Comparison of ENCODE assay signal across 10 cellular contexts in genomic region chr3:45026038-45026437, GRCh38. TPM values are rescaled to one million over a fixed set of nuclear protein-coding genes. Genes with fewer than 3 reads are reported as not detected.
A peak's percentile ranks its signal among the peaks of the same experiment; 100 is the strongest.
DNase-seq lines count a peak whose midpoint lies in the region; ATAC-seq and TF ChIP-seq lines count a peak whose summit lies in the region.
"Had no signal": no experiment of that assay in that cellular context is flagged by ENCODE, and none has a peak within 500 bp of the region (broad histone marks: within the 10 kb centered on the region; RNA-seq: fewer than 3 reads in every experiment).

Gene CLEC3B (plus strand): TSS chr3:45026303. CDS start chr3:45026363, 60 bp downstream.

- peak within 1 kb of the TSS; percentile 41 for H3K14ac ChIP-seq in H9 (ENCODE audit: insufficient read depth, low read length)

- no peaks in the 10 kb centered on the region for H3K27me3 ChIP-seq in H9 (ENCODE audit: insufficient read depth, low read length)
- peaks cover 0 to 30% (median 0%) of the 10 kb centered on the region in 7 donors for H3K27me3 ChIP-seq in spleen (replicated peaks in 1 of 7)

- no peak within 1 kb of the TSS for H3K9ac ChIP-seq in H9 (ENCODE audit: extremely low read depth, insufficient read length, low read length)

- no peaks in the 10 kb centered on the region for H3K79me1 ChIP-seq in H9 (ENCODE audit: insufficient read depth, low read depth, low read length, poor library complexity, severe bottlenecking)

- TF ChIP-seq CTCF in H9 (conservative IDR thresholded peaks at IDR 0.05) (no peak), chondrocyte (IDR thresholded peaks at IDR 0.05) (no peak), spleen (IDR thresholded peaks at IDR 0.05 in 8 of 11, conservative IDR thresholded peaks at IDR 0.05 in 3 of 11) (no peak), GM10266 (IDR thresholded peaks at IDR 0.05; ENCODE audit: control insufficient read depth, insufficient read depth, low read depth, missing control alignments) (no peak)

- intact Hi-C loops in spleen (cut with DNase I; ENCODE audit: low total_unique reads) = no loop called here

- H3K9me3 Mint-ChIP-seq in H9 = no peaks in the 10 kb centered on the region
- H3K9me3 Mint-ChIP-seq in chondrocyte (ENCODE audit: low read depth) = no peaks in the 10 kb centered on the region
- no peaks in the 10 kb centered on the region for H3K9me3 Mint-ChIP-seq in activated naive CD8-positive, alpha-beta T cell treated with anti-CD3 and anti-CD28 coated beads for 36 hours

- TF ChIP-seq POLR2A in spleen (IDR thresholded peaks at IDR 0.05) = no peak

- ATAC-seq in GM21381 (IDR thresholded peaks at IDR 0.05; ENCODE audit: unreplicated experiment) = no peak

- H3K18ac ChIP-seq in H9 (ENCODE audit: insufficient read length, low read depth, low read length) = no peak within 1 kb of the TSS

- H2BK120ac ChIP-seq in H9 (ENCODE audit: low read depth, low read length, poor library complexity, severe bottlenecking) = no peak within 1 kb of the TSS

- H3K4ac ChIP-seq in H9 (ENCODE audit: low read depth, low read length) = no peak within 1 kb of the TSS

- DNase-seq in H9 (no peak), chondrocyte (ENCODE audit: low spot score) (no peak), left kidney (ENCODE audit: low read depth, low spot score) (peak; percentile 63), spleen (no peak), GM10266 (ENCODE audit: extremely low spot score) (no peak), NCI-H1436 (lab: John Stamatoyannopoulos, UW) (no peak)
- DNase-seq in activated naive CD8-positive, alpha-beta T cell treated with anti-CD3 and anti-CD28 coated beads for 36 hours = no peak
- DNase-seq: DND-41, NCI-H1417 treated with DMSO at 0.1 percent for 48 hours had no signal

- no peak within 1 kb of the TSS for H4K5ac ChIP-seq in H9 (ENCODE audit: insufficient read length, low read depth, low read length)

- H3K4me3 Mint-ChIP-seq in H9 (no peak within 1 kb of the TSS), chondrocyte (ENCODE audit: unreplicated experiment) (peak within 1 kb of the TSS; percentile 72)
- no peak within 1 kb of the TSS for H3K4me3 Mint-ChIP-seq in activated naive CD8-positive, alpha-beta T cell treated with anti-CD3 and anti-CD28 coated beads for 36 hours

- H3K56ac ChIP-seq in H9 (ENCODE audit: insufficient read length, low read depth, low read length) = no peak within 1 kb of the TSS

- no CpG with 5 or more reads among the region's 13 CpGs for WGBS in H9 (ENCODE audit: extremely low coverage, insufficient read length, low lambda C conversion rate)
- WGBS in spleen, 5 donors = 20 to 45% (median 28%) methylated on average over 13 of the region's 13 CpGs

- no peak within 1 kb of the TSS for H3K4me2 ChIP-seq in H9 (ENCODE audit: insufficient read depth, insufficient read length, low read length)

- H3K4me1 ChIP-seq in H9 (ENCODE audit: insufficient read depth, low read length) = no peaks in the 10 kb centered on the region
- H3K4me1 ChIP-seq in spleen = peaks cover 9 to 61% (median 22%) of the 10 kb centered on the region in 6 donors

- no peak within 1 kb of the TSS for H4K91ac ChIP-seq in H9 (ENCODE audit: insufficient read length, low read depth, low read length)

- 0 out of 2 replicates have a peak within 1 kb of the TSS, but pooled peaks have one; percentile 43 for H2BK15ac ChIP-seq in H9 (ENCODE audit: low read depth, low read length)

- H3K36me3 Mint-ChIP-seq in H9 (ENCODE audit: insufficient read depth in 1 of 3, low read depth in 3 of 3) = no peaks in the 10 kb centered on the region
- no peaks in the 10 kb centered on the region for H3K36me3 Mint-ChIP-seq in chondrocyte (ENCODE audit: low read depth)
- no peaks in the 10 kb centered on the region for H3K36me3 Mint-ChIP-seq in activated naive CD8-positive, alpha-beta T cell treated with anti-CD3 and anti-CD28 coated beads for 36 hours

- no peaks in the 10 kb centered on the region for H4K20me1 ChIP-seq in H9 (ENCODE audit: control insufficient read depth, insufficient read depth, insufficient read length)

- H3K27ac Mint-ChIP-seq in H9 = no peak within 1 kb of the TSS
- peak within 1 kb of the TSS; percentile 88 for H3K27ac Mint-ChIP-seq in chondrocyte (ENCODE audit: unreplicated experiment)
- no peak within 1 kb of the TSS for H3K27ac Mint-ChIP-seq in activated naive CD8-positive, alpha-beta T cell treated with anti-CD3 and anti-CD28 coated beads for 36 hours

- no peak within 1 kb of the TSS for H2AFZ ChIP-seq in H9 (ENCODE audit: low read length)

- no peak within 1 kb of the TSS for H4K8ac ChIP-seq in H9 (replicated peaks; ENCODE audit: insufficient read length, low read depth, low read length)

- H3K36me3 ChIP-seq in spleen = peaks cover 0 to 4% (median 0%) of the 10 kb centered on the region in 6 donors

- no peak within 1 kb of the TSS for H2BK5ac ChIP-seq in H9 (ENCODE audit: insufficient read length, low read length)

- H3T11ph ChIP-seq in H9 (ENCODE audit: low read length) = no peak within 1 kb of the TSS

- no peaks in the 10 kb centered on the region for H3K9me3 ChIP-seq in H9 (ENCODE audit: control insufficient read depth, low read depth, low read length)
- no peaks in the 10 kb centered on the region for H3K9me3 ChIP-seq in spleen

- no peak within 1 kb of the TSS for H2AK5ac ChIP-seq in H9 (ENCODE audit: insufficient read length, low read length)

- no peaks in the 10 kb centered on the region for H3K79me2 ChIP-seq in H9 (ENCODE audit: insufficient read depth, low read length)

- H3K23me2 ChIP-seq in H9 (ENCODE audit: insufficient read length, low read depth, low read length, poor library complexity, severe bottlenecking) = no peaks in the 10 kb centered on the region

- H3K27me3 Mint-ChIP-seq in H9 (ENCODE audit: low read depth) (peaks cover 18% of the 10 kb centered on the region), chondrocyte (ENCODE audit: low read depth) (no peaks in the 10 kb centered on the region)
- H3K27me3 Mint-ChIP-seq in activated naive CD8-positive, alpha-beta T cell treated with anti-CD3 and anti-CD28 coated beads for 36 hours = no peaks in the 10 kb centered on the region

- H3K4me3 ChIP-seq in spleen = peak within 1 kb of the TSS; percentile 6 to 66 (median 34)

- H3K23ac ChIP-seq in H9 (ENCODE audit: insufficient read length, low read depth, low read length) = no peak within 1 kb of the TSS

- H2BK20ac ChIP-seq in H9 (ENCODE audit: low read depth, low read length, poor library complexity, severe bottlenecking) = no peak within 1 kb of the TSS

- H3K4me1 Mint-ChIP-seq in H9 (peaks cover 5% of the 10 kb centered on the region in 2 experiments), chondrocyte (ENCODE audit: low read depth) (peaks cover 64% of the 10 kb centered on the region)
- peaks cover 4% of the 10 kb centered on the region for H3K4me1 Mint-ChIP-seq in activated naive CD8-positive, alpha-beta T cell treated with anti-CD3 and anti-CD28 coated beads for 36 hours

- H3K27ac ChIP-seq in H9 (ENCODE audit: insufficient read length, low read depth, low read length) (no peak within 1 kb of the TSS), spleen (peak within 1 kb of the TSS; percentile 49 to 84 (median 66))

- no peak within 1 kb of the TSS for H2BK12ac ChIP-seq in H9 (ENCODE audit: insufficient read length, low read depth, low read length)

RNA-seq across cellular contexts. Expression of gene CLEC3B, which starts in this region (rescaled TPM):
- total RNA-seq in H9 (2021) (not detected in 2 replicates), chondrocyte (47.1 to 105 TPM (median 50.3 TPM) in 3 replicates), spleen (100 to 1,000 TPM; 156 to 409 (median 295) TPM)
- polyA plus RNA-seq in spleen = 100 to 1,000 TPM in 1 of 3 donors, 10 to 100 TPM in 2; 68.6 to 225 (median 91.3) TPM
- total RNA-seq in activated naive CD8-positive, alpha-beta T cell treated with anti-CD3 and anti-CD28 coated beads for 36 hours = not detected

Comparison
In these comparisons a context has a peak if more than half of its experiments do, and no peak if none do; other contexts are left out.
1. RNA of gene CLEC3B (total RNA-seq): 156 to 409 TPM in spleen and 47.1 to 105 TPM in chondrocyte; not detected in H9 and not detected in activated naive CD8-positive, alpha-beta T cell treated with anti-CD3 and anti-CD28 coated beads for 36 hours; every median in the first group is over 10 times any median in the second.